ENCODE assay signal across 33 cellular contexts in genomic region chr19:50548191-50549058, GRCh38. TPM values are rescaled to one million over a fixed set of nuclear protein-coding genes. Genes with fewer than 3 reads are reported as not detected.
A peak's percentile ranks its signal among the peaks of the same experiment; 100 is the strongest.
DNase-seq lines count a peak whose midpoint lies in the region; ATAC-seq and TF ChIP-seq lines count a peak whose summit lies in the region.
"Had no signal": no experiment of that assay in that cellular context is flagged by ENCODE, and none has a peak within 500 bp of the region (broad histone marks: within the 10 kb centered on the region; RNA-seq: fewer than 3 reads in every experiment).

No MANE protein-coding gene starts in this region.

- peak in 43 of 61 donors; percentile 13 to 82 (median 53) for DNase-seq in caudate nucleus (lab: John Stamatoyannopoulos, UW)
- peak; percentile 78 for DNase-seq in putamen (ENCODE audit: low spot score)
- DNase-seq in NCI-H1436 (lab: John Stamatoyannopoulos, UW) = no peak
- DNase-seq in natural killer cell = no peak
- DNase-seq: activated CD4-positive, alpha-beta T cell treated with anti-CD3 and anti-CD28 coated beads, Interleukin-2, amount 50 U/mL, for 4 hours; activated naive CD8-positive, alpha-beta T cell treated with anti-CD3 and anti-CD28 coated beads, Interleukin-2, amount 50 U/mL, for 24 hours; activated T-cell treated with anti-CD3 and anti-CD28 coated beads, Interleukin-2, amount 50 U/mL, for 72 hours; body of pancreas; CD8-positive, alpha-beta memory T cell; EL; immature natural killer cell; MM.1S; NCI-H1105 treated with DMSO at 0.1 percent for 48 hours; NCI-H2081; NCI-H524 treated with DMSO at 0.1 percent for 48 hours; OCI-M1; stimulated activated CD4-positive, alpha-beta T cell treated with anti-CD3 and anti-CD28 coated beads, Interleukin-12 subunit alpha, Interleukin-12 subunit beta, amount 100 ng/mL, for 4 hours; stimulated activated CD4-positive, alpha-beta T cell treated with anti-CD3 and anti-CD28 coated beads, Interleukin-2, amount 100 ng/mL, for 48 hours; T-helper 17 cell had no signal

- H3K27ac ChIP-seq in BLaER1 treated with 17β-estradiol and CSF1 and Interleukin-3, amounts not matched to agents 10 nM and 100 nM = no peak overlapping the region
- peak overlapping the region; percentile 87 for H3K27ac ChIP-seq in caudate nucleus (ENCODE audit: low read depth, low read length)
- peak overlapping the region; percentile 92 for H3K27ac ChIP-seq in layer of hippocampus (ENCODE audit: low read depth, low read length)
- H3K27ac ChIP-seq: A549, body of pancreas, KMS-11, neural progenitor cell, prostate gland had no signal

- H3K27me3 ChIP-seq in BLaER1 treated with 17β-estradiol and CSF1 and Interleukin-3, amounts not matched to agents 10 nM and 100 nM = peaks cover 23 to 53% (median 40%) of the 10 kb centered on the region in 11 experiments; a peak in 21 of 22 replicates
- H3K27me3 ChIP-seq in layer of hippocampus (ENCODE audit: control insufficient read depth, insufficient read depth, low read length) = no peaks in the 10 kb centered on the region
- H3K27me3 ChIP-seq: body of pancreas had no signal

- no peak for ATAC-seq in GM18517 (IDR thresholded peaks at IDR 0.05; ENCODE audit: unreplicated experiment)
- ATAC-seq in HG03378 (IDR thresholded peaks at IDR 0.05; ENCODE audit: unreplicated experiment) = no peak
- no peak for ATAC-seq in natural killer cell
- ATAC-seq: activated CD4-positive, CD25-positive, alpha-beta regulatory T cell treated with anti-CD3 and anti-CD28 coated beads, Interleukin-2, amount 50 U/mL, for 24 hours; activated naive CD8-positive, alpha-beta T cell treated with anti-CD3 and anti-CD28 coated beads, Interleukin-2, amount 50 U/mL, for 24 hours; activated T-cell treated with anti-CD3 and anti-CD28 coated beads, Interleukin-2, amount 50 U/mL, for 72 hours; body of pancreas; sciatic nerve; SK-N-SH treated with all-trans-retinoic acid at 6 μM for 48 hours; T-helper 17 cell had no signal

- H3K4me2 ChIP-seq in BLaER1 treated with 17β-estradiol and CSF1 and Interleukin-3, amounts not matched to agents 10 nM and 100 nM = peak overlapping the region; percentile 28 to 93 (median 84); a peak in 20 of 22 replicates
- H3K4me2 ChIP-seq: A549, KMS-11, neural progenitor cell had no signal

- no peaks in the 10 kb centered on the region; a peak in 1 of 22 replicates for H4K20me1 ChIP-seq in BLaER1 treated with 17β-estradiol and CSF1 and Interleukin-3, amounts not matched to agents 10 nM and 100 nM

- H3K9me3 ChIP-seq in BLaER1 treated with 17β-estradiol and CSF1 and Interleukin-3, amounts not matched to agents 10 nM and 100 nM (replicated peaks in 1 of 11) = no peaks in the 10 kb centered on the region
- H3K9me3 ChIP-seq: A549, body of pancreas, prostate gland had no signal

- no peak overlapping the region for H3K27ac Mint-ChIP-seq in natural killer cell
- H3K27ac Mint-ChIP-seq: activated naive CD8-positive, alpha-beta T cell treated with anti-CD3 and anti-CD28 coated beads, Interleukin-2, amount 50 U/mL, for 24 hours; activated T-cell treated with anti-CD3 and anti-CD28 coated beads, Interleukin-2, amount 50 U/mL, for 72 hours; CD8-positive, alpha-beta memory T cell; immature natural killer cell; memory B cell; neural progenitor cell; T-helper 17 cell had no signal

- no peaks in the 10 kb centered on the region for H3K36me3 Mint-ChIP-seq in natural killer cell
- H3K36me3 Mint-ChIP-seq: CD8-positive, alpha-beta memory T cell had no signal

- intact Hi-C loops in natural killer cell (cut with micrococcal nuclease) = no loop called here

- H3K27me3 Mint-ChIP-seq in natural killer cell (ENCODE audit: low read depth in 2 of 2) = peaks cover 23 to 31% of the 10 kb centered on the region in 2 donors

- peak overlapping the region in 5 of 11 experiments; percentile 9 to 70 (median 46); a peak in 5 of 22 replicates for H3K9ac ChIP-seq in BLaER1 treated with 17β-estradiol and CSF1 and Interleukin-3, amounts not matched to agents 10 nM and 100 nM
- H3K9ac ChIP-seq: KMS-11, neural progenitor cell had no signal

- peaks cover 0 to 6% of the 10 kb centered on the region in 2 donors for H3K4me1 Mint-ChIP-seq in natural killer cell
- H3K4me1 Mint-ChIP-seq: activated naive CD8-positive, alpha-beta T cell treated with anti-CD3 and anti-CD28 coated beads, Interleukin-2, amount 50 U/mL, for 24 hours; immature natural killer cell had no signal

- H3K36me3 ChIP-seq in BLaER1 treated with 17β-estradiol and CSF1 and Interleukin-3, amounts not matched to agents 10 nM and 100 nM = no peaks in the 10 kb centered on the region
- H3K36me3 ChIP-seq: neural progenitor cell, prostate gland had no signal

- no peak overlapping the region for H3K4me3 Mint-ChIP-seq in natural killer cell
- H3K4me3 Mint-ChIP-seq: activated naive CD8-positive, alpha-beta T cell treated with anti-CD3 and anti-CD28 coated beads, Interleukin-2, amount 50 U/mL, for 24 hours; activated T-cell treated with anti-CD3 and anti-CD28 coated beads, Interleukin-2, amount 50 U/mL, for 72 hours; CD8-positive, alpha-beta memory T cell; immature natural killer cell; memory B cell; neural progenitor cell; T-helper 17 cell had no signal

- H3K9me3 Mint-ChIP-seq in natural killer cell = no peaks in the 10 kb centered on the region
- H3K9me3 Mint-ChIP-seq: activated naive CD8-positive, alpha-beta T cell treated with anti-CD3 and anti-CD28 coated beads, Interleukin-2, amount 50 U/mL, for 24 hours; activated T-cell treated with anti-CD3 and anti-CD28 coated beads, Interleukin-2, amount 50 U/mL, for 72 hours; immature natural killer cell; memory B cell; neural progenitor cell had no signal

- no peak for TF ChIP-seq CTCF in natural killer cell (IDR thresholded peaks at IDR 0.05)

- H3K4me3 ChIP-seq in BLaER1 treated with 17β-estradiol and CSF1 and Interleukin-3, amounts not matched to agents 10 nM and 100 nM = no peak overlapping the region
- H3K4me3 ChIP-seq: A549, body of pancreas, neural progenitor cell, prostate gland had no signal

- H3K4me1 ChIP-seq in BLaER1 treated with 17β-estradiol and CSF1 and Interleukin-3, amounts not matched to agents 10 nM and 100 nM = peaks cover 19 to 78% (median 59%) of the 10 kb centered on the region in 10 experiments
- H3K4me1 ChIP-seq: body of pancreas, prostate gland had no signal

RNA-seq across cellular contexts. Expression of gene LRRC4B, which starts 19.8 kb away (rescaled TPM):
- total RNA-seq in natural killer cell = not detected
- total RNA-seq: CD8-positive, alpha-beta memory T cell; T-helper 17 cell had no signal

RNA-seq across cellular contexts. Expression of gene ASPDH, which starts 34.7 kb away (rescaled TPM):
- total RNA-seq in natural killer cell = not detected
- total RNA-seq: activated T-cell treated with anti-CD3 and anti-CD28 coated beads, Interleukin-2, amount 50 U/mL, for 72 hours; body of pancreas; CD8-positive, alpha-beta memory T cell; prostate gland; sciatic nerve; subcutaneous adipose tissue; T-helper 17 cell; urinary bladder had no signal

RNA-seq across cellular contexts. Expression of gene JOSD2, which starts 37.4 kb away (rescaled TPM):
- 10 to 100 TPM; 18.8 to 22.0 (median 20.3) TPM for total RNA-seq in natural killer cell

Comparison
In these comparisons a context has a peak if more than half of its experiments do, and no peak if none do; other contexts are left out.
1. H3K27ac ChIP-seq: peak in caudate nucleus (single experiment) and layer of hippocampus (single experiment); none in BLaER1 treated with 17β-estradiol and CSF1 and Interleukin-3, amounts not matched to agents 10 nM and 100 nM (0 of 11).
2. DNase-seq: peak in caudate nucleus (43 of 61) and putamen (single experiment); none in NCI-H1436 (single experiment) and natural killer cell (single experiment).